Comparison of ENCODE assay signal across 12 cellular contexts in genomic region chr19:9539921-9540320, GRCh38. TPM values are rescaled to one million over a fixed set of nuclear protein-coding genes. Genes with fewer than 3 reads are reported as not detected.
A peak's percentile ranks its signal among the peaks of the same experiment; 100 is the strongest.
DNase-seq lines count a peak whose midpoint lies in the region; ATAC-seq and TF ChIP-seq lines count a peak whose summit lies in the region.
"Not testable (repeated sequence)": the region's sequence is repeated elsewhere in the genome, so short reads cannot be mapped to it uniquely, and the experiment has no call there.
"Had no signal": no experiment of that assay in that cellular context is flagged by ENCODE, and none has a peak within 500 bp of the region (broad histone marks: within the 10 kb centered on the region; RNA-seq: fewer than 3 reads in every experiment).

No MANE protein-coding gene starts in this region.

- H4K5ac ChIP-seq in IMR-90 (ENCODE audit: low read depth, low read length) = not testable (repeated sequence)

- H2BK5ac ChIP-seq in IMR-90 (ENCODE audit: low read depth, low read length, poor library complexity, severe bottlenecking) = not testable (repeated sequence)

- H3K4me1 ChIP-seq in BLaER1 = peaks cover 33% of the 10 kb centered on the region
- H3K4me1 ChIP-seq in IMR-90 (ENCODE audit: control insufficient read depth, insufficient read depth, low read length) = not testable (repeated sequence)

- not testable (repeated sequence) for H3K27me3 ChIP-seq in BLaER1; IMR-90 (ENCODE audit: control insufficient read depth, insufficient read depth, low read length)

- H3K79me1 ChIP-seq in IMR-90 (ENCODE audit: low read depth in 1 of 2, low read length in 2 of 2) = peaks cover 8 to 13% of the 10 kb centered on the region in 2 experiments

- not testable (repeated sequence) for TF ChIP-seq RAD21 in IMR-90 (IDR thresholded peaks at IDR 0.05; ENCODE audit: low read length)

- TF ChIP-seq CTCF in IMR-90 (conservative IDR thresholded peaks at IDR 0.05; ENCODE audit: low read depth, low read length) = not testable (repeated sequence)

- H3K9me1 ChIP-seq in IMR-90 (ENCODE audit: insufficient read depth, low read length) = not testable (repeated sequence)

- H3K9me3 Mint-ChIP-seq in activated CD4-positive, alpha-beta T cell treated with anti-CD3 and anti-CD28 coated beads, Interleukin-2, amount 10 ng/mL, durations not matched to agents 7 days and 5 days = peaks cover 36% of the 10 kb centered on the region
- H3K9me3 Mint-ChIP-seq in activated naive CD4-positive, alpha-beta T cell treated with anti-CD3 and anti-CD28 coated beads, Interleukin-2, amount 50 U/mL, for 24 hours = peaks cover 15% of the 10 kb centered on the region
- H3K9me3 Mint-ChIP-seq in central memory CD8-positive, alpha-beta T cell = peaks cover 10% of the 10 kb centered on the region
- H3K9me3 Mint-ChIP-seq in immature natural killer cell = not testable (repeated sequence)
- H3K9me3 Mint-ChIP-seq in natural killer cell treated with Interleukin-12 subunit alpha and Interleukin-12 subunit beta and Interleukin-15 and Interleukin-18, amount 100 ng/mL, for 72 hours = peaks cover 11% of the 10 kb centered on the region
- peaks cover 14 to 15% of the 10 kb centered on the region in 2 donors for H3K9me3 Mint-ChIP-seq in stimulated activated naive B cell treated with anti-CD40 and anti-IgM and Interleukin-4, amounts not matched to agents 10 μg/mL and 1 μg/mL and 100 μg/mL, for 72 hours

- POLR2A ChIA-PET in IMR-90 (lab: Charles Lee; ENCODE audit: unreplicated experiment); activated CD4-positive, alpha-beta T cell treated with anti-CD3 and anti-CD28 coated beads, Interleukin-2, amount 10 ng/mL, durations not matched to agents 7 days and 5 days (lab: Charles Lee): not testable (repeated sequence)

- H4K20me1 ChIP-seq in BLaER1; IMR-90 (ENCODE audit: insufficient read depth, low read length): not testable (repeated sequence)

- peaks cover 44% of the 10 kb centered on the region for H3K36me3 Mint-ChIP-seq in activated CD4-positive, alpha-beta T cell treated with anti-CD3 and anti-CD28 coated beads, Interleukin-2, amount 10 ng/mL, durations not matched to agents 7 days and 5 days (ENCODE audit: low read depth)
- peaks cover 25% of the 10 kb centered on the region for H3K36me3 Mint-ChIP-seq in activated naive CD4-positive, alpha-beta T cell treated with anti-CD3 and anti-CD28 coated beads, Interleukin-2, amount 50 U/mL, for 24 hours
- H3K36me3 Mint-ChIP-seq in central memory CD8-positive, alpha-beta T cell (ENCODE audit: insufficient read depth) = peaks cover 17% of the 10 kb centered on the region
- peaks cover 13 to 17% (median 17%) of the 10 kb centered on the region in 3 donors for H3K36me3 Mint-ChIP-seq in immature natural killer cell
- H3K36me3 Mint-ChIP-seq in natural killer cell treated with Interleukin-12 subunit alpha and Interleukin-12 subunit beta and Interleukin-15 and Interleukin-18, amount 100 ng/mL, for 72 hours = peaks cover 40% of the 10 kb centered on the region
- peaks cover 32 to 40% of the 10 kb centered on the region in 2 donors for H3K36me3 Mint-ChIP-seq in stimulated activated naive B cell treated with anti-CD40 and anti-IgM and Interleukin-4, amounts not matched to agents 10 μg/mL and 1 μg/mL and 100 μg/mL, for 72 hours

- H3K9me3 ChIP-seq in BLaER1 (peaks cover 34% of the 10 kb centered on the region), IMR-90 (ENCODE audit: control insufficient read depth, insufficient read depth, low read length) (peaks cover 15% of the 10 kb centered on the region)

- not testable (repeated sequence) for H2BK20ac ChIP-seq in IMR-90 (ENCODE audit: low read depth, low read length)

- not testable (repeated sequence) for H4K8ac ChIP-seq in IMR-90 (ENCODE audit: low read depth in 2 of 2, low read length in 2 of 2)

- not testable (repeated sequence) for H2AK9ac ChIP-seq in IMR-90 (replicated peaks; ENCODE audit: low read depth, low read length, poor library complexity)

- not testable (repeated sequence) for H3K27me3 Mint-ChIP-seq in activated CD4-positive, alpha-beta T cell treated with anti-CD3 and anti-CD28 coated beads, Interleukin-2, amount 10 ng/mL, durations not matched to agents 7 days and 5 days; activated naive CD4-positive, alpha-beta T cell treated with anti-CD3 and anti-CD28 coated beads, Interleukin-2, amount 50 U/mL, for 24 hours; central memory CD8-positive, alpha-beta T cell; immature natural killer cell (ENCODE audit: low read depth in 3 of 3); natural killer cell treated with Interleukin-12 subunit alpha and Interleukin-12 subunit beta and Interleukin-15 and Interleukin-18, amount 100 ng/mL, for 72 hours; stimulated activated naive B cell treated with anti-CD40 and anti-IgM and Interleukin-4, amounts not matched to agents 10 μg/mL and 1 μg/mL and 100 μg/mL, for 72 hours

- TSS peak; percentile 29 for BruUV-seq in IMR-90 (replicated peaks; lab: Mats Ljungman, UMichigan)

- H3K4me3 Mint-ChIP-seq in activated CD4-positive, alpha-beta T cell treated with anti-CD3 and anti-CD28 coated beads, Interleukin-2, amount 10 ng/mL, durations not matched to agents 7 days and 5 days = peak overlapping the region; percentile 98
- H3K4me3 Mint-ChIP-seq in activated naive CD4-positive, alpha-beta T cell treated with anti-CD3 and anti-CD28 coated beads, Interleukin-2, amount 50 U/mL, for 24 hours = peak overlapping the region; percentile 95
- H3K4me3 Mint-ChIP-seq in central memory CD8-positive, alpha-beta T cell = peak overlapping the region; percentile 99
- H3K4me3 Mint-ChIP-seq in immature natural killer cell = peak overlapping the region; percentile 63 to 100 (median 99)
- peak overlapping the region; percentile 93 for H3K4me3 Mint-ChIP-seq in natural killer cell treated with Interleukin-12 subunit alpha and Interleukin-12 subunit beta and Interleukin-15 and Interleukin-18, amount 100 ng/mL, for 72 hours
- peak overlapping the region; percentile 40 to 92 for H3K4me3 Mint-ChIP-seq in stimulated activated naive B cell treated with anti-CD40 and anti-IgM and Interleukin-4, amounts not matched to agents 10 μg/mL and 1 μg/mL and 100 μg/mL, for 72 hours

- 100% methylated on average over 1 of the region's 1 CpG; no CpG with 5 or more reads in 1 of the 2 experiments for WGBS in IMR-90 (ENCODE audit: extremely low coverage in 2 of 2, insufficient read length in 1 of 2), 2 experiments

- H3K18ac ChIP-seq in IMR-90 (ENCODE audit: low read depth, low read length) = not testable (repeated sequence)

- H4K91ac ChIP-seq in IMR-90 (ENCODE audit: insufficient read depth, low read depth, low read length) = not testable (repeated sequence)

- in situ Hi-C loops in IMR-90 (cut with MboI; ENCODE audit: low sequenced_read_pairs) = not testable (repeated sequence)

- dilution Hi-C loops in IMR-90 (cut with HindIII; ENCODE audit: low sequenced_read_pairs, unreplicated experiment) = not testable (repeated sequence)

- H3K14ac ChIP-seq in IMR-90 (replicated peaks; ENCODE audit: low read depth, low read length) = not testable (repeated sequence)

- not testable (repeated sequence) for H2BK15ac ChIP-seq in IMR-90 (ENCODE audit: low read depth, low read length)

- H2AFZ ChIP-seq in IMR-90 (replicated peaks; ENCODE audit: low read length, poor library complexity) = not testable (repeated sequence)

- not testable (repeated sequence) for H3K23ac ChIP-seq in IMR-90 (ENCODE audit: low read depth, low read length)

- peaks cover 15% of the 10 kb centered on the region for H3K4me1 Mint-ChIP-seq in activated CD4-positive, alpha-beta T cell treated with anti-CD3 and anti-CD28 coated beads, Interleukin-2, amount 10 ng/mL, durations not matched to agents 7 days and 5 days
- H3K4me1 Mint-ChIP-seq in activated naive CD4-positive, alpha-beta T cell treated with anti-CD3 and anti-CD28 coated beads, Interleukin-2, amount 50 U/mL, for 24 hours = peaks cover 33% of the 10 kb centered on the region
- peaks cover 26% of the 10 kb centered on the region for H3K4me1 Mint-ChIP-seq in central memory CD8-positive, alpha-beta T cell
- peaks cover 33 to 42% of the 10 kb centered on the region in 2 donors for H3K4me1 Mint-ChIP-seq in immature natural killer cell
- peaks cover 20 to 28% of the 10 kb centered on the region in 2 donors for H3K4me1 Mint-ChIP-seq in natural killer cell treated with Interleukin-12 subunit alpha and Interleukin-12 subunit beta and Interleukin-15 and Interleukin-18, amount 100 ng/mL, for 72 hours (ENCODE audit: low read depth in 2 of 2)
- peaks cover 14 to 21% of the 10 kb centered on the region in 2 donors for H3K4me1 Mint-ChIP-seq in stimulated activated naive B cell treated with anti-CD40 and anti-IgM and Interleukin-4, amounts not matched to agents 10 μg/mL and 1 μg/mL and 100 μg/mL, for 72 hours

- not testable (repeated sequence) for H3K9ac ChIP-seq in BLaER1; IMR-90 (ENCODE audit: low read depth, low read length)

- not testable (repeated sequence) for H3K4me2 ChIP-seq in BLaER1; IMR-90 (ENCODE audit: low read depth, low read length)

- DNase-seq in IMR-90; activated CD4-positive, alpha-beta T cell treated with anti-CD3 and anti-CD28 coated beads, Interleukin-2, amount 10 ng/mL, durations not matched to agents 7 days and 5 days; central memory CD8-positive, alpha-beta T cell (ENCODE audit: low spot score in 2 of 2); immature natural killer cell; natural killer cell treated with Interleukin-12 subunit alpha and Interleukin-12 subunit beta and Interleukin-15 and Interleukin-18, amount 100 ng/mL, for 72 hours (ENCODE audit: low spot score); stimulated activated naive B cell treated with anti-CD40 and anti-IgM and Interleukin-4, amounts not matched to agents 10 μg/mL and 1 μg/mL and 100 μg/mL, for 72 hours: not testable (repeated sequence)

- H3K27ac ChIP-seq in BLaER1; IMR-90 (ENCODE audit: insufficient read depth, low read length): not testable (repeated sequence)

- H3K27ac Mint-ChIP-seq in activated CD4-positive, alpha-beta T cell treated with anti-CD3 and anti-CD28 coated beads, Interleukin-2, amount 10 ng/mL, durations not matched to agents 7 days and 5 days = peak overlapping the region; percentile 62
- peak overlapping the region; percentile 90 for H3K27ac Mint-ChIP-seq in activated naive CD4-positive, alpha-beta T cell treated with anti-CD3 and anti-CD28 coated beads, Interleukin-2, amount 50 U/mL, for 24 hours
- peak overlapping the region; percentile 70 for H3K27ac Mint-ChIP-seq in central memory CD8-positive, alpha-beta T cell (ENCODE audit: low read depth)
- peak overlapping the region; percentile 84 to 99 (median 99) for H3K27ac Mint-ChIP-seq in immature natural killer cell
- H3K27ac Mint-ChIP-seq in natural killer cell treated with Interleukin-12 subunit alpha and Interleukin-12 subunit beta and Interleukin-15 and Interleukin-18, amount 100 ng/mL, for 72 hours = peak overlapping the region; percentile 97 to 99
- peak overlapping the region; percentile 88 for H3K27ac Mint-ChIP-seq in stimulated activated naive B cell treated with anti-CD40 and anti-IgM and Interleukin-4, amounts not matched to agents 10 μg/mL and 1 μg/mL and 100 μg/mL, for 72 hours

- H2BK120ac ChIP-seq in IMR-90 (ENCODE audit: low read depth, low read length) = not testable (repeated sequence)

- not testable (repeated sequence) for H3K4ac ChIP-seq in IMR-90 (ENCODE audit: low read depth, low read length)

- H3K36me3 ChIP-seq in BLaER1 = peaks cover 19% of the 10 kb centered on the region
- peaks cover 14% of the 10 kb centered on the region for H3K36me3 ChIP-seq in IMR-90 (ENCODE audit: control insufficient read depth, insufficient read depth, low read length)

- TF ChIP-seq POLR2A in IMR-90 (IDR thresholded peaks at IDR 0.05; ENCODE audit: low read depth, low read length) = not testable (repeated sequence)

- not testable (repeated sequence) for H3K56ac ChIP-seq in IMR-90 (ENCODE audit: extremely low read depth, insufficient read depth, low read length)

- not testable (repeated sequence) for ATAC-seq in IMR-90 (ENCODE audit: low read depth); central memory CD8-positive, alpha-beta T cell (replicated peaks; ENCODE audit: extremely low read depth, poor library complexity, severe bottlenecking); natural killer cell treated with Interleukin-12 subunit alpha and Interleukin-12 subunit beta and Interleukin-15 and Interleukin-18, amount 100 ng/mL, for 72 hours; stimulated activated naive B cell treated with anti-CD40 and anti-IgM and Interleukin-4, amounts not matched to agents 10 μg/mL and 1 μg/mL and 100 μg/mL, for 72 hours (replicated peaks)

- not testable (repeated sequence) for H2AK5ac ChIP-seq in IMR-90 (ENCODE audit: low read depth, low read length)

- intact Hi-C loops in IMR-90 (cut with micrococcal nuclease) = loop anchor here (5.0 kb wide), 1 partner anchor 103 kb away; the partner anchor contains the start of gene ZNF266

- H3K4me3 ChIP-seq in BLaER1 = 0 out of 2 replicates have a peak overlapping the region, but pooled peaks have one; percentile 88
- H3K4me3 ChIP-seq in IMR-90 (ENCODE audit: insufficient read depth, low read depth, low read length) = not testable (repeated sequence)

- CTCF ChIA-PET in IMR-90 (lab: Yijun Ruan, JAX); activated CD4-positive, alpha-beta T cell treated with anti-CD3 and anti-CD28 coated beads, Interleukin-2, amount 10 ng/mL, durations not matched to agents 7 days and 5 days (lab: Charles Lee): not testable (repeated sequence)

RNA-seq across cellular contexts. Expression of gene ZNF426, which starts 1.5 kb away (rescaled TPM):
- 25.0 and 30.1 TPM in 2 replicates for total RNA-seq in IMR-90 (2012; rRNA removed)
- 3.8 and 4.4 TPM in 2 replicates for polyA plus RNA-seq in IMR-90 (2012; rRNA removed)
- polyA plus RNA-seq in IMR-90 (2012; cell fraction: cytosol; rRNA removed) = 1.2 and 1.8 TPM in 2 replicates
- 0.77 and 5.5 TPM in 2 replicates for polyA plus RNA-seq in IMR-90 (2012; cell fraction: nucleus; rRNA removed; ENCODE audit: low replicate concordance)
- 10 to 100 TPM; 12.7 to 15.0 TPM for total RNA-seq in activated CD4-positive, alpha-beta T cell treated with anti-CD3 and anti-CD28 coated beads, Interleukin-2, amount 10 ng/mL, durations not matched to agents 7 days and 5 days
- polyA plus RNA-seq in immature natural killer cell = 10 to 100 TPM in 2 of 3 donors, 1 to 10 TPM in 1; 9.2 to 27.5 (median 23.7) TPM
- 10 to 100 TPM; 12.7 to 17.9 TPM for total RNA-seq in natural killer cell treated with Interleukin-12 subunit alpha and Interleukin-12 subunit beta and Interleukin-15 and Interleukin-18, amount 100 ng/mL, for 72 hours

RNA-seq across cellular contexts. Expression of gene ZNF560, which starts 41.5 kb away (rescaled TPM):
- total RNA-seq in IMR-90 (2012; rRNA removed) = 0.90 and 1.1 TPM in 2 replicates
- polyA plus RNA-seq in IMR-90 (2012; rRNA removed) (0.33 and 0.36 TPM in 2 replicates), immature natural killer cell (not detected)
- polyA plus RNA-seq in IMR-90 (2012; cell fraction: cytosol; rRNA removed) = 0.09 and 0.11 TPM in 2 replicates
- 0.12 and 0.99 TPM in 2 replicates for polyA plus RNA-seq in IMR-90 (2012; cell fraction: nucleus; rRNA removed; ENCODE audit: low replicate concordance)
- under 1 TPM in 1 of 2 experiments, not detected in 1; 0.06 TPM for total RNA-seq in activated CD4-positive, alpha-beta T cell treated with anti-CD3 and anti-CD28 coated beads, Interleukin-2, amount 10 ng/mL, durations not matched to agents 7 days and 5 days
- total RNA-seq in natural killer cell treated with Interleukin-12 subunit alpha and Interleukin-12 subunit beta and Interleukin-15 and Interleukin-18, amount 100 ng/mL, for 72 hours = under 1 TPM in 1 of 2 donors, not detected in 1; 0.38 TPM
- total RNA-seq: esophagus muscularis mucosa, G401, HT-29, right atrium auricular region had no signal

RNA-seq across cellular contexts. Expression of gene ZNF121, which starts 44.4 kb away (rescaled TPM):
- total RNA-seq in IMR-90 (2012; rRNA removed) = 62.9 and 83.6 TPM in 2 replicates
- polyA plus RNA-seq in IMR-90 (2012; rRNA removed) (2.0 and 3.1 TPM in 2 replicates), immature natural killer cell (1 to 10 TPM; 2.2 to 7.3 (median 5.4) TPM)
- polyA plus RNA-seq in IMR-90 (2012; cell fraction: cytosol; rRNA removed) = 0.18 and 0.48 TPM in 2 replicates
- 0.69 and 5.7 TPM in 2 replicates for polyA plus RNA-seq in IMR-90 (2012; cell fraction: nucleus; rRNA removed; ENCODE audit: low replicate concordance)
- 10 to 100 TPM; 52.0 to 52.2 TPM for total RNA-seq in activated CD4-positive, alpha-beta T cell treated with anti-CD3 and anti-CD28 coated beads, Interleukin-2, amount 10 ng/mL, durations not matched to agents 7 days and 5 days
- total RNA-seq in natural killer cell treated with Interleukin-12 subunit alpha and Interleukin-12 subunit beta and Interleukin-15 and Interleukin-18, amount 100 ng/mL, for 72 hours = 10 to 100 TPM; 51.1 to 79.2 TPM
